8 cellular contexts compared by ENCODE assay signal in the genomic region with DNA sequence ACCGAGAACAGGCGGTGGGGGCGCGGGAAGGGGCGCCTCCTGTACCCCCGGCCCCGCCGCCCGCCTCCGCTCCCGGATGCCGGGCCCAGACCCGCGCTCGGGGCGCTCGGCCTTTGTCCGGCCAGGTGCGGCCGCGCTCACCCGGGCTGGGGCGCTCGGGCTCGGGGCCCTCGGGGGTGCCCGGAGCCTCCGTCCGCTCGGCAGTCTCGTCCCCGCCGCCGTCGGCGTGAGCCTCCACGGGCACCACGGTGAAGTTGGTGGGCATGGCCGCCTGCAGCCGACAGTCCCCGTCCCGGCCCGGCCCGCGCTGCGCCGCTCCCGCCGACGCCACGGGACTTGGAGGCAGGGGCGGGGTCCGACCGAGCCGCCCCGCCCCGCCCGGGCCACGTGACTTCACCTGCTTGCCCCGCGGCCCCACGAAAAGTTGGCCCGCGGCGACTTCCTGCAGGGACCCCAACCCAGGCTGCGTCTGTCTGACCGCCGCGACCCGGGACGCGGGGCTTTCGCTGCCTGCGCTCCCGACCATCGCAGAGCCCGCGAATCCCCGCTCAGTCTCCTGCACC. TPM values are rescaled to one million over a fixed set of nuclear protein-coding genes. Genes with fewer than 3 reads are reported as not detected.
DNase-seq lines count a peak whose midpoint lies in the region; ATAC-seq and TF ChIP-seq lines count a peak whose summit lies in the region.

A gene (minus strand): TSS at position 337 of the 563 bp plus-strand sequence. CDS start 72 bp downstream, at position 265.

- peaks cover 42 to 96% (median 95%) of the 10 kb centered on the region in 10 experiments for H3K4me1 ChIP-seq in BLaER1 treated with 17β-estradiol and CSF1 and Interleukin-3, amounts not matched to agents 10 nM and 100 nM
- H3K4me1 ChIP-seq in left lung: peaks cover 5 to 49% of the 10 kb centered on the region in 2 donors

- H3K9me3 ChIP-seq in BLaER1 treated with 17β-estradiol and CSF1 and Interleukin-3, amounts not matched to agents 10 nM and 100 nM (replicated peaks in 1 of 11): no peaks in the 10 kb centered on the region
- H3K9me3 ChIP-seq in KOPT-K1 (ENCODE audit: insufficient read depth, low read length, poor library complexity, severe bottlenecking) (no peaks in the 10 kb centered on the region), left lung (no peaks in the 10 kb centered on the region)

- H3K27me3 ChIP-seq in BLaER1 treated with 17β-estradiol and CSF1 and Interleukin-3, amounts not matched to agents 10 nM and 100 nM: peaks cover 73 to 94% (median 86%) of the 10 kb centered on the region in 11 experiments
- H3K27me3 ChIP-seq in left lung: peaks cover 0 to 52% of the 10 kb centered on the region in 2 donors

- ATAC-seq in GM19463 (IDR thresholded peaks at IDR 0.05; ENCODE audit: unreplicated experiment) (peak; percentile 68), left lung (peak; percentile 78), GM21717 (IDR thresholded peaks at IDR 0.05; ENCODE audit: unreplicated experiment) (no peak)

- no peaks in the 10 kb centered on the region for H3K36me3 Mint-ChIP-seq in chondrocyte (ENCODE audit: low read depth)

- intact Hi-C loops in left lung (cut with DNase I): no loop called here

- no peak for DNase-seq in chondrocyte (ENCODE audit: low spot score)
- DNase-seq in left lung: peak; percentile 64 to 91
- peak; percentile 73 for DNase-seq in stimulated activated CD4-positive, alpha-beta T cell treated with anti-CD3 and anti-CD28 coated beads, Interleukin-4, amount 100 ng/mL, for 1 hour

- H3K36me3 ChIP-seq in BLaER1 treated with 17β-estradiol and CSF1 and Interleukin-3, amounts not matched to agents 10 nM and 100 nM: no peaks in the 10 kb centered on the region; a peak in 1 of 22 replicates
- H3K36me3 ChIP-seq in KOPT-K1 (ENCODE audit: insufficient read depth, low read length): no peaks in the 10 kb centered on the region
- no peaks in the 10 kb centered on the region for H3K36me3 ChIP-seq in left lung

- H4K20me1 ChIP-seq in BLaER1 treated with 17β-estradiol and CSF1 and Interleukin-3, amounts not matched to agents 10 nM and 100 nM: peaks cover 0 to 77% (median 50%) of the 10 kb centered on the region in 11 experiments; a peak in 20 of 22 replicates

- TF ChIP-seq CTCF in WI38 (IDR thresholded peaks at IDR 0.05; ENCODE audit: low read depth, low read length) (no peak), chondrocyte (IDR thresholded peaks at IDR 0.05) (no peak), left lung (IDR thresholded peaks at IDR 0.05) (no peak)

- peak within 1 kb of the TSS; percentile 64 to 79 (median 72) for H3K4me3 ChIP-seq in BLaER1 treated with 17β-estradiol and CSF1 and Interleukin-3, amounts not matched to agents 10 nM and 100 nM
- H3K4me3 ChIP-seq in WI38 (ENCODE audit: low read depth, low read length) (peak within 1 kb of the TSS; percentile 58), left lung (peak within 1 kb of the TSS; percentile 70 to 85)

- H3K27me3 Mint-ChIP-seq in chondrocyte (ENCODE audit: low read depth): peaks cover 8% of the 10 kb centered on the region

- H3K9me3 Mint-ChIP-seq in chondrocyte (ENCODE audit: low read depth): no peaks in the 10 kb centered on the region

- H3K4me3 Mint-ChIP-seq in chondrocyte (ENCODE audit: unreplicated experiment): peak within 1 kb of the TSS; percentile 72

- H3K4me1 Mint-ChIP-seq in chondrocyte (ENCODE audit: low read depth): peaks cover 3% of the 10 kb centered on the region

- no peak within 1 kb of the TSS for H3K27ac Mint-ChIP-seq in chondrocyte (ENCODE audit: unreplicated experiment)

- peak within 1 kb of the TSS; percentile 66 to 89 (median 81) for H3K9ac ChIP-seq in BLaER1 treated with 17β-estradiol and CSF1 and Interleukin-3, amounts not matched to agents 10 nM and 100 nM

- H3K4me2 ChIP-seq in BLaER1 treated with 17β-estradiol and CSF1 and Interleukin-3, amounts not matched to agents 10 nM and 100 nM: peak within 1 kb of the TSS; percentile 90 to 99 (median 98)

- peak within 1 kb of the TSS; percentile 57 to 70 (median 65) for H3K27ac ChIP-seq in BLaER1 treated with 17β-estradiol and CSF1 and Interleukin-3, amounts not matched to agents 10 nM and 100 nM
- peak within 1 kb of the TSS; percentile 70 for H3K27ac ChIP-seq in KOPT-K1 (ENCODE audit: low read depth, low read length, poor library complexity, severe bottlenecking)
- peak within 1 kb of the TSS; percentile 76 to 83 for H3K27ac ChIP-seq in left lung

RNA-seq across cellular contexts. Expression of the gene that starts here (rescaled TPM):
- total RNA-seq in chondrocyte (2.0 to 4.9 TPM (median 3.7 TPM) in 3 replicates), left lung (10 to 100 TPM; 39.4 to 45.0 TPM)
